30 cellular contexts compared by ENCODE assay signal in the genomic region with DNA sequence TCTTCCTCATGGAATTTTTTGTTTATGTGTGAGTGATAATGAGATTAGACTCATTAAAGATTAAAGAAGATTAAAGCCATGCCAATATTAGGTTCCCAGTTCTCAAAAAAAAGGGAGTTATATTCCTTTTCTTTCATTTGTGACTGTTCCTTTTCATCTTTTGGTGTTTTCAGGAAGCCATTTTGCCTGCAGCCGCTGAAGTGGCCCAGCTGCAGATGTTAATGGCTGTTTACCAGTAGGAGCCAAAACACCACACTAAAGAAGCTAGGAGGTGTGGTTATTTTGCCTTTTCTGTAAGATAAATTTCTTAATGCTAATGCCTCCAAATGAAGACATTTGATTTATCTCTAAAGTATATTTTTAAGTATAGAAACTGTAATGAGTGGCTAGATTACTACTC. TPM values are rescaled to one million over a fixed set of nuclear protein-coding genes. Genes with fewer than 3 reads are reported as not detected.
"Had no signal": no experiment of that assay in that cellular context is flagged by ENCODE, and none has a peak within 500 bp of the region (broad histone marks: within the 10 kb centered on the region; RNA-seq: fewer than 3 reads in every experiment).

No MANE protein-coding gene starts in this region.

- DNase-seq: activated CD4-positive, alpha-beta T cell treated with anti-CD3 and anti-CD28 coated beads for 4 hours; activated CD8-positive, alpha-beta memory T cell treated with anti-CD3 and anti-CD28 coated beads, Interleukin-2, amount 50 U/mL, for 4 hours; activated CD8-positive, alpha-beta T cell treated with anti-CD3 and anti-CD28 coated beads for 36 hours; activated gamma-delta T cell treated with Interleukin-2 at 50 U/mL for 16 hours; activated naive CD4-positive, alpha-beta T cell treated with anti-CD3 and anti-CD28 coated beads, Interleukin-2, amount 10 ng/mL, durations not matched to agents 7 days and 5 days; activated naive CD8-positive, alpha-beta T cell treated with anti-CD3 and anti-CD28 coated beads, Interleukin-2, amount 10 ng/mL, durations not matched to agents 7 days and 5 days; activated T-cell treated with anti-CD3 and anti-CD28 coated beads, Interleukin-2, amount 50 U/mL, for 72 hours; adrenal gland; anterior cingulate cortex; caudate nucleus; MG63; MV-4-11; NCI-H1092 treated with DMSO at 0.1 percent for 48 hours; NCI-H1417 treated with DMSO at 0.1 percent for 48 hours; NCI-H1694; NCI-H2029; NCI-H2107; NCI-H2171 treated with DMSO at 0.1 percent for 48 hours; NCI-H226; NCI-H510A; NCI-H526 treated with DMSO at 0.1 percent for 48 hours; Peyer's patch; Right ventricle myocardium superior; SJCRH30 had no signal

- H3K36me3 ChIP-seq: adrenal gland, breast epithelium, MG63, Peyer's patch, SJCRH30 had no signal

- H3K4me3 ChIP-seq: adrenal gland, breast epithelium, MG63, Peyer's patch, SJCRH30 had no signal

- H3K9me3 Mint-ChIP-seq: activated CD8-positive, alpha-beta T cell treated with anti-CD3 and anti-CD28 coated beads for 36 hours; activated naive CD4-positive, alpha-beta T cell treated with anti-CD3 and anti-CD28 coated beads, Interleukin-2, amount 10 ng/mL, durations not matched to agents 7 days and 5 days; activated naive CD8-positive, alpha-beta T cell treated with anti-CD3 and anti-CD28 coated beads, Interleukin-2, amount 10 ng/mL, durations not matched to agents 7 days and 5 days; activated T-cell treated with anti-CD3 and anti-CD28 coated beads, Interleukin-2, amount 50 U/mL, for 72 hours; activated T-helper 2 cell treated with anti-CD3 and anti-CD28 coated beads, Interferon-gamma antibody, Interleukin-2, Interleukin-4, amounts not matched to agents 10 μg/mL and 5 μg/mL and 100 μg/mL, durations not matched to agents 14 hours and 24 hours and 36 hours; T-helper 1 cell treated with Interleukin-12 subunit alpha and Interleukin-12 subunit beta and Interleukin-4 antibody, amounts not matched to agents 30 μg/mL and 1 μg/mL, for 36 hours had no signal

- H3K9me3 ChIP-seq: adrenal gland, breast epithelium, Peyer's patch, SJCRH30 had no signal

- ATAC-seq: activated CD4-positive, CD25-positive, alpha-beta regulatory T cell treated with anti-CD3 and anti-CD28 coated beads, Interleukin-2, amount 50 U/mL, for 24 hours; activated CD8-positive, alpha-beta T cell treated with anti-CD3 and anti-CD28 coated beads for 36 hours; activated T-cell treated with anti-CD3 and anti-CD28 coated beads, Interleukin-2, amount 50 U/mL, for 72 hours had no signal

- H3K27ac ChIP-seq: adrenal gland, breast epithelium, Peyer's patch, RWPE1, SJCRH30 had no signal

- H3K27ac Mint-ChIP-seq: activated CD8-positive, alpha-beta T cell treated with anti-CD3 and anti-CD28 coated beads for 36 hours; activated naive CD4-positive, alpha-beta T cell treated with anti-CD3 and anti-CD28 coated beads, Interleukin-2, amount 10 ng/mL, durations not matched to agents 7 days and 5 days; activated naive CD8-positive, alpha-beta T cell treated with anti-CD3 and anti-CD28 coated beads, Interleukin-2, amount 10 ng/mL, durations not matched to agents 7 days and 5 days; activated T-cell treated with anti-CD3 and anti-CD28 coated beads, Interleukin-2, amount 50 U/mL, for 72 hours; activated T-helper 2 cell treated with anti-CD3 and anti-CD28 coated beads, Interferon-gamma antibody, Interleukin-2, Interleukin-4, amounts not matched to agents 10 μg/mL and 5 μg/mL and 100 μg/mL, durations not matched to agents 14 hours and 24 hours and 36 hours; T-helper 1 cell treated with Interleukin-12 subunit alpha and Interleukin-12 subunit beta and Interleukin-4 antibody, amounts not matched to agents 30 μg/mL and 1 μg/mL, for 36 hours had no signal

- H3K4me3 Mint-ChIP-seq: activated CD8-positive, alpha-beta T cell treated with anti-CD3 and anti-CD28 coated beads for 36 hours; activated naive CD4-positive, alpha-beta T cell treated with anti-CD3 and anti-CD28 coated beads, Interleukin-2, amount 10 ng/mL, durations not matched to agents 7 days and 5 days; activated naive CD8-positive, alpha-beta T cell treated with anti-CD3 and anti-CD28 coated beads, Interleukin-2, amount 10 ng/mL, durations not matched to agents 7 days and 5 days; activated T-cell treated with anti-CD3 and anti-CD28 coated beads, Interleukin-2, amount 50 U/mL, for 72 hours; T-helper 1 cell treated with Interleukin-12 subunit alpha and Interleukin-12 subunit beta and Interleukin-4 antibody, amounts not matched to agents 30 μg/mL and 1 μg/mL, for 36 hours had no signal

- H3K4me1 ChIP-seq: adrenal gland, breast epithelium, Peyer's patch had no signal

- H3K27me3 ChIP-seq: adrenal gland, breast epithelium, MG63, Peyer's patch, SJCRH30 had no signal

- H3K36me3 Mint-ChIP-seq: activated naive CD4-positive, alpha-beta T cell treated with anti-CD3 and anti-CD28 coated beads, Interleukin-2, amount 10 ng/mL, durations not matched to agents 7 days and 5 days; activated naive CD8-positive, alpha-beta T cell treated with anti-CD3 and anti-CD28 coated beads, Interleukin-2, amount 10 ng/mL, durations not matched to agents 7 days and 5 days had no signal

- H3K27me3 Mint-ChIP-seq: activated naive CD4-positive, alpha-beta T cell treated with anti-CD3 and anti-CD28 coated beads, Interleukin-2, amount 10 ng/mL, durations not matched to agents 7 days and 5 days had no signal

- H3K4me1 Mint-ChIP-seq: activated naive CD4-positive, alpha-beta T cell treated with anti-CD3 and anti-CD28 coated beads, Interleukin-2, amount 10 ng/mL, durations not matched to agents 7 days and 5 days; activated naive CD8-positive, alpha-beta T cell treated with anti-CD3 and anti-CD28 coated beads, Interleukin-2, amount 10 ng/mL, durations not matched to agents 7 days and 5 days had no signal

RNA-seq across cellular contexts. Expression of a gene that starts 36.3 kb away (rescaled TPM):
- total RNA-seq: activated CD8-positive, alpha-beta T cell treated with anti-CD3 and anti-CD28 coated beads for 36 hours; activated naive CD8-positive, alpha-beta T cell treated with anti-CD3 and anti-CD28 coated beads, Interleukin-2, amount 10 ng/mL, durations not matched to agents 7 days and 5 days; activated T-cell treated with anti-CD3 and anti-CD28 coated beads, Interleukin-2, amount 50 U/mL, for 72 hours; activated T-helper 2 cell treated with anti-CD3 and anti-CD28 coated beads, Interferon-gamma antibody, Interleukin-2, Interleukin-4, amounts not matched to agents 10 μg/mL and 5 μg/mL and 100 μg/mL, durations not matched to agents 14 hours and 24 hours and 36 hours; OCI-LY7; SJCRH30 had no signal
